3 cellular contexts compared by ENCODE assay signal in the genomic region with DNA sequence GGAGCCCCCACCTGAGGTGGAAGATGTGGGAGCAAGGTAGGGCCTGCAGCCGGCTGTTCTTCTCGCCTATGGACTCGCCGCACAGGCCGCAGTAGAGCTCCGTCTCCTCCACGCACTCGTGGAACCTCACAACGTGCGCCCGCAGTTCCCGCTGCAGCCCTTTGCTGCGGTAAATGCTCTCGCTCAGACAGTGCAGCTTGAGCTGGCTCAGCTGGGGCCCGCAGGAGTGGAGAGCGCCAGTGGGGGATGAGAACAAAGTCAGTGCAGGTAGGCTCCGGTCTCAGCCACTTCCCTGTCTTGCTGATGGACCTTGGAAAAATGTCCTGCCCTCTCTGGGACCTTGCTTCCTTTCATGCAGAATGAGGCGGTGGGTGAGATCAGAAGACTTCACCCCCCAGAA.
TF ChIP-seq lines count a peak whose summit lies in the region.

No MANE protein-coding gene starts in this region.

TF ChIP-seq in GM23338, 12 proteins besides CTCF, POLR2A, EP300 and RAD21 (continues in another document):
- TF ChIP-seq EZH2 (IDR thresholded peaks at IDR 0.05; ENCODE audit: low read depth, unreplicated experiment) (no peak), ZNF114 (CRISPR knock-in tag; IDR thresholded peaks at IDR 0.05) (no peak), CREB1 (CRISPR knock-in tag; IDR thresholded peaks at IDR 0.05; ENCODE audit: low read depth) (no peak), NANOG (IDR thresholded peaks at IDR 0.05; ENCODE audit: borderline replicate concordance) (no peak), JUNB (IDR thresholded peaks at IDR 0.05; ENCODE audit: unreplicated experiment) (no peak), EZH2phosphoT487 (IDR thresholded peaks at IDR 0.05; ENCODE audit: unreplicated experiment) (no peak)
- TF ChIP-seq, protein P1, sequence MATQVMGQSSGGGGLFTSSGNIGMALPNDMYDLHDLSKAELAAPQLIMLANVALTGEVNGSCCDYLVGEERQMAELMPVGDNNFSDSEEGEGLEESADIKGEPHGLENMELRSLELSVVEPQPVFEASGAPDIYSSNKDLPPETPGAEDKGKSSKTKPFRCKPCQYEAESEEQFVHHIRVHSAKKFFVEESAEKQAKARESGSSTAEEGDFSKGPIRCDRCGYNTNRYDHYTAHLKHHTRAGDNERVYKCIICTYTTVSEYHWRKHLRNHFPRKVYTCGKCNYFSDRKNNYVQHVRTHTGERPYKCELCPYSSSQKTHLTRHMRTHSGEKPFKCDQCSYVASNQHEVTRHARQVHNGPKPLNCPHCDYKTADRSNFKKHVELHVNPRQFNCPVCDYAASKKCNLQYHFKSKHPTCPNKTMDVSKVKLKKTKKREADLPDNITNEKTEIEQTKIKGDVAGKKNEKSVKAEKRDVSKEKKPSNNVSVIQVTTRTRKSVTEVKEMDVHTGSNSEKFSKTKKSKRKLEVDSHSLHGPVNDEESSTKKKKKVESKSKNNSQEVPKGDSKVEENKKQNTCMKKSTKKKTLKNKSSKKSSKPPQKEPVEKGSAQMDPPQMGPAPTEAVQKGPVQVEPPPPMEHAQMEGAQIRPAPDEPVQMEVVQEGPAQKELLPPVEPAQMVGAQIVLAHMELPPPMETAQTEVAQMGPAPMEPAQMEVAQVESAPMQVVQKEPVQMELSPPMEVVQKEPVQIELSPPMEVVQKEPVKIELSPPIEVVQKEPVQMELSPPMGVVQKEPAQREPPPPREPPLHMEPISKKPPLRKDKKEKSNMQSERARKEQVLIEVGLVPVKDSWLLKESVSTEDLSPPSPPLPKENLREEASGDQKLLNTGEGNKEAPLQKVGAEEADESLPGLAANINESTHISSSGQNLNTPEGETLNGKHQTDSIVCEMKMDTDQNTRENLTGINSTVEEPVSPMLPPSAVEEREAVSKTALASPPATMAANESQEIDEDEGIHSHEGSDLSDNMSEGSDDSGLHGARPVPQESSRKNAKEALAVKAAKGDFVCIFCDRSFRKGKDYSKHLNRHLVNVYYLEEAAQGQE (IDR thresholded peaks at IDR 0.05; ENCODE audit: unreplicated experiment) = no peak

TF ChIP-seq in WTC11, 78 proteins besides CTCF, POLR2A, EP300 and RAD21 (continues in another document):
- TF ChIP-seq SOX15 (CRISPR knock-in tag; IDR thresholded peaks at IDR 0.05) (no peak), MXD4 (CRISPR knock-in tag; IDR thresholded peaks at IDR 0.05; ENCODE audit: borderline replicate concordance) (no peak), OVOL2 (CRISPR knock-in tag; IDR thresholded peaks at IDR 0.05; ENCODE audit: borderline replicate concordance) (no peak), CREM (CRISPR knock-in tag; IDR thresholded peaks at IDR 0.05) (no peak), ZNF138 (CRISPR knock-in tag; conservative IDR thresholded peaks at IDR 0.05) (no peak), FOXJ3 (CRISPR knock-in tag; IDR thresholded peaks at IDR 0.05; ENCODE audit: borderline replicate concordance) (no peak), FOXP1 (CRISPR knock-in tag; IDR thresholded peaks at IDR 0.05; ENCODE audit: borderline replicate concordance) (no peak)
- TF ChIP-seq, protein P2, sequence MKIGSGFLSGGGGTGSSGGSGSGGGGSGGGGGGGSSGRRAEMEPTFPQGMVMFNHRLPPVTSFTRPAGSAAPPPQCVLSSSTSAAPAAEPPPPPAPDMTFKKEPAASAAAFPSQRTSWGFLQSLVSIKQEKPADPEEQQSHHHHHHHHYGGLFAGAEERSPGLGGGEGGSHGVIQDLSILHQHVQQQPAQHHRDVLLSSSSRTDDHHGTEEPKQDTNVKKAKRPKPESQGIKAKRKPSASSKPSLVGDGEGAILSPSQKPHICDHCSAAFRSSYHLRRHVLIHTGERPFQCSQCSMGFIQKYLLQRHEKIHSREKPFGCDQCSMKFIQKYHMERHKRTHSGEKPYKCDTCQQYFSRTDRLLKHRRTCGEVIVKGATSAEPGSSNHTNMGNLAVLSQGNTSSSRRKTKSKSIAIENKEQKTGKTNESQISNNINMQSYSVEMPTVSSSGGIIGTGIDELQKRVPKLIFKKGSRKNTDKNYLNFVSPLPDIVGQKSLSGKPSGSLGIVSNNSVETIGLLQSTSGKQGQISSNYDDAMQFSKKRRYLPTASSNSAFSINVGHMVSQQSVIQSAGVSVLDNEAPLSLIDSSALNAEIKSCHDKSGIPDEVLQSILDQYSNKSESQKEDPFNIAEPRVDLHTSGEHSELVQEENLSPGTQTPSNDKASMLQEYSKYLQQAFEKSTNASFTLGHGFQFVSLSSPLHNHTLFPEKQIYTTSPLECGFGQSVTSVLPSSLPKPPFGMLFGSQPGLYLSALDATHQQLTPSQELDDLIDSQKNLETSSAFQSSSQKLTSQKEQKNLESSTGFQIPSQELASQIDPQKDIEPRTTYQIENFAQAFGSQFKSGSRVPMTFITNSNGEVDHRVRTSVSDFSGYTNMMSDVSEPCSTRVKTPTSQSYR (CRISPR knock-in tag; IDR thresholded peaks at IDR 0.05) = no peak
- TF ChIP-seq, protein P3, sequence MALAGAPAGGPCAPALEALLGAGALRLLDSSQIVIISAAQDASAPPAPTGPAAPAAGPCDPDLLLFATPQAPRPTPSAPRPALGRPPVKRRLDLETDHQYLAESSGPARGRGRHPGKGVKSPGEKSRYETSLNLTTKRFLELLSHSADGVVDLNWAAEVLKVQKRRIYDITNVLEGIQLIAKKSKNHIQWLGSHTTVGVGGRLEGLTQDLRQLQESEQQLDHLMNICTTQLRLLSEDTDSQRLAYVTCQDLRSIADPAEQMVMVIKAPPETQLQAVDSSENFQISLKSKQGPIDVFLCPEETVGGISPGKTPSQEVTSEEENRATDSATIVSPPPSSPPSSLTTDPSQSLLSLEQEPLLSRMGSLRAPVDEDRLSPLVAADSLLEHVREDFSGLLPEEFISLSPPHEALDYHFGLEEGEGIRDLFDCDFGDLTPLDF (CRISPR knock-in tag; IDR thresholded peaks at IDR 0.05) = no peak
- TF ChIP-seq, protein P4, sequence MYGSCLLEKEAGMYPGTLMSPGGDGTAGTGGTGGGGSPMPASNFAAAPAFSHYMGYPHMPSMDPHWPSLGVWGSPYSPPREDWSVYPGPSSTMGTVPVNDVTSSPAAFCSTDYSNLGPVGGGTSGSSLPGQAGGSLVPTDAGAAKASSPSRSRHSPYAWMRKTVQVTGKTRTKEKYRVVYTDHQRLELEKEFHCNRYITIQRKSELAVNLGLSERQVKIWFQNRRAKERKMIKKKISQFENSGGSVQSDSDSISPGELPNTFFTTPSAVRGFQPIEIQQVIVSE (CRISPR knock-in tag; IDR thresholded peaks at IDR 0.05; ENCODE audit: borderline replicate concordance) = no peak
- TF ChIP-seq, protein P5, sequence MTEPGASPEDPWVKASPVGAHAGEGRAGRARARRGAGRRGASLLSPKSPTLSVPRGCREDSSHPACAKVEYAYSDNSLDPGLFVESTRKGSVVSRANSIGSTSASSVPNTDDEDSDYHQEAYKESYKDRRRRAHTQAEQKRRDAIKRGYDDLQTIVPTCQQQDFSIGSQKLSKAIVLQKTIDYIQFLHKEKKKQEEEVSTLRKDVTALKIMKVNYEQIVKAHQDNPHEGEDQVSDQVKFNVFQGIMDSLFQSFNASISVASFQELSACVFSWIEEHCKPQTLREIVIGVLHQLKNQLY (CRISPR knock-in tag; IDR thresholded peaks at IDR 0.05) = no peak
- TF ChIP-seq, protein P6, sequence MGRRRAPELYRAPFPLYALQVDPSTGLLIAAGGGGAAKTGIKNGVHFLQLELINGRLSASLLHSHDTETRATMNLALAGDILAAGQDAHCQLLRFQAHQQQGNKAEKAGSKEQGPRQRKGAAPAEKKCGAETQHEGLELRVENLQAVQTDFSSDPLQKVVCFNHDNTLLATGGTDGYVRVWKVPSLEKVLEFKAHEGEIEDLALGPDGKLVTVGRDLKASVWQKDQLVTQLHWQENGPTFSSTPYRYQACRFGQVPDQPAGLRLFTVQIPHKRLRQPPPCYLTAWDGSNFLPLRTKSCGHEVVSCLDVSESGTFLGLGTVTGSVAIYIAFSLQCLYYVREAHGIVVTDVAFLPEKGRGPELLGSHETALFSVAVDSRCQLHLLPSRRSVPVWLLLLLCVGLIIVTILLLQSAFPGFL (CRISPR knock-in tag; IDR thresholded peaks at IDR 0.05; ENCODE audit: borderline replicate concordance) = no peak
- TF ChIP-seq, protein P7, sequence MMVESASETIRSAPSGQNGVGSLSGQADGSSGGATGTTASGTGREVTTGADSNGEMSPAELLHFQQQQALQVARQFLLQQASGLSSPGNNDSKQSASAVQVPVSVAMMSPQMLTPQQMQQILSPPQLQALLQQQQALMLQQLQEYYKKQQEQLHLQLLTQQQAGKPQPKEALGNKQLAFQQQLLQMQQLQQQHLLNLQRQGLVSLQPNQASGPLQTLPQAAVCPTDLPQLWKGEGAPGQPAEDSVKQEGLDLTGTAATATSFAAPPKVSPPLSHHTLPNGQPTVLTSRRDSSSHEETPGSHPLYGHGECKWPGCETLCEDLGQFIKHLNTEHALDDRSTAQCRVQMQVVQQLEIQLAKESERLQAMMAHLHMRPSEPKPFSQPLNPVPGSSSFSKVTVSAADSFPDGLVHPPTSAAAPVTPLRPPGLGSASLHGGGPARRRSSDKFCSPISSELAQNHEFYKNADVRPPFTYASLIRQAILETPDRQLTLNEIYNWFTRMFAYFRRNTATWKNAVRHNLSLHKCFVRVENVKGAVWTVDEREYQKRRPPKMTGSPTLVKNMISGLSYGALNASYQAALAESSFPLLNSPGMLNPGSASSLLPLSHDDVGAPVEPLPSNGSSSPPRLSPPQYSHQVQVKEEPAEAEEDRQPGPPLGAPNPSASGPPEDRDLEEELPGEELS (CRISPR knock-in tag; IDR thresholded peaks at IDR 0.05) = no peak

TF ChIP-seq in HepG2, 621 proteins besides CTCF, POLR2A, EP300 and RAD21 (continues in another document):
- TF ChIP-seq XRCC5 (optimal IDR thresholded peaks at IDR 0.05; ENCODE audit: low read length) (peak; percentile 21), NR1H2 (CRISPR knock-in tag; IDR thresholded peaks at IDR 0.05; ENCODE audit: borderline replicate concordance, low read depth) (no peak), MYC (CRISPR knock-in tag; IDR thresholded peaks at IDR 0.05; ENCODE audit: borderline replicate concordance) (peak; percentile 34; the same call in 1 of the 2 replicates), ZNF768 (CRISPR knock-in tag; IDR thresholded peaks at IDR 0.05) (peak; percentile 98), HNRNPLL (IDR thresholded peaks at IDR 0.05; ENCODE audit: low read depth, low read length, poor library complexity, severe bottlenecking) (peak; percentile 16), GABPB1 (CRISPR knock-in tag; IDR thresholded peaks at IDR 0.05) (0 out of 2 replicates have a peak, but pooled peaks have one; percentile 9), ZC3H4 (CRISPR knock-in tag; IDR thresholded peaks at IDR 0.05; ENCODE audit: borderline replicate concordance) (no peak), ZMYM3 (CRISPR knock-in tag; IDR thresholded peaks at IDR 0.05) (peak; percentile 87), ZBTB38 (CRISPR knock-in tag; IDR thresholded peaks at IDR 0.05) (peak; percentile 99), ZNF572 (CRISPR knock-in tag; IDR thresholded peaks at IDR 0.05) (0 out of 2 replicates have a peak, but pooled peaks have one; percentile 74), ZNF724P (CRISPR knock-in tag; IDR thresholded peaks at IDR 0.05; ENCODE audit: borderline replicate concordance) (0 out of 2 replicates have a peak, but pooled peaks have one; percentile 61)
- TF ChIP-seq, protein P8, sequence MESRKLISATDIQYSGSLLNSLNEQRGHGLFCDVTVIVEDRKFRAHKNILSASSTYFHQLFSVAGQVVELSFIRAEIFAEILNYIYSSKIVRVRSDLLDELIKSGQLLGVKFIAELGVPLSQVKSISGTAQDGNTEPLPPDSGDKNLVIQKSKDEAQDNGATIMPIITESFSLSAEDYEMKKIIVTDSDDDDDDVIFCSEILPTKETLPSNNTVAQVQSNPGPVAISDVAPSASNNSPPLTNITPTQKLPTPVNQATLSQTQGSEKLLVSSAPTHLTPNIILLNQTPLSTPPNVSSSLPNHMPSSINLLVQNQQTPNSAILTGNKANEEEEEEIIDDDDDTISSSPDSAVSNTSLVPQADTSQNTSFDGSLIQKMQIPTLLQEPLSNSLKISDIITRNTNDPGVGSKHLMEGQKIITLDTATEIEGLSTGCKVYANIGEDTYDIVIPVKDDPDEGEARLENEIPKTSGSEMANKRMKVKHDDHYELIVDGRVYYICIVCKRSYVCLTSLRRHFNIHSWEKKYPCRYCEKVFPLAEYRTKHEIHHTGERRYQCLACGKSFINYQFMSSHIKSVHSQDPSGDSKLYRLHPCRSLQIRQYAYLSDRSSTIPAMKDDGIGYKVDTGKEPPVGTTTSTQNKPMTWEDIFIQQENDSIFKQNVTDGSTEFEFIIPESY (CRISPR knock-in tag; IDR thresholded peaks at IDR 0.05) = peak; percentile 96
- TF ChIP-seq, protein P9, sequence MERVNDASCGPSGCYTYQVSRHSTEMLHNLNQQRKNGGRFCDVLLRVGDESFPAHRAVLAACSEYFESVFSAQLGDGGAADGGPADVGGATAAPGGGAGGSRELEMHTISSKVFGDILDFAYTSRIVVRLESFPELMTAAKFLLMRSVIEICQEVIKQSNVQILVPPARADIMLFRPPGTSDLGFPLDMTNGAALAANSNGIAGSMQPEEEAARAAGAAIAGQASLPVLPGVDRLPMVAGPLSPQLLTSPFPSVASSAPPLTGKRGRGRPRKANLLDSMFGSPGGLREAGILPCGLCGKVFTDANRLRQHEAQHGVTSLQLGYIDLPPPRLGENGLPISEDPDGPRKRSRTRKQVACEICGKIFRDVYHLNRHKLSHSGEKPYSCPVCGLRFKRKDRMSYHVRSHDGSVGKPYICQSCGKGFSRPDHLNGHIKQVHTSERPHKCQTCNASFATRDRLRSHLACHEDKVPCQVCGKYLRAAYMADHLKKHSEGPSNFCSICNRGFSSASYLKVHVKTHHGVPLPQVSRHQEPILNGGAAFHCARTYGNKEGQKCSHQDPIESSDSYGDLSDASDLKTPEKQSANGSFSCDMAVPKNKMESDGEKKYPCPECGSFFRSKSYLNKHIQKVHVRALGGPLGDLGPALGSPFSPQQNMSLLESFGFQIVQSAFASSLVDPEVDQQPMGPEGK (CRISPR knock-in tag; IDR thresholded peaks at IDR 0.05) = peak; percentile 36; the same call in 1 of the 2 replicates
- TF ChIP-seq, protein P10, sequence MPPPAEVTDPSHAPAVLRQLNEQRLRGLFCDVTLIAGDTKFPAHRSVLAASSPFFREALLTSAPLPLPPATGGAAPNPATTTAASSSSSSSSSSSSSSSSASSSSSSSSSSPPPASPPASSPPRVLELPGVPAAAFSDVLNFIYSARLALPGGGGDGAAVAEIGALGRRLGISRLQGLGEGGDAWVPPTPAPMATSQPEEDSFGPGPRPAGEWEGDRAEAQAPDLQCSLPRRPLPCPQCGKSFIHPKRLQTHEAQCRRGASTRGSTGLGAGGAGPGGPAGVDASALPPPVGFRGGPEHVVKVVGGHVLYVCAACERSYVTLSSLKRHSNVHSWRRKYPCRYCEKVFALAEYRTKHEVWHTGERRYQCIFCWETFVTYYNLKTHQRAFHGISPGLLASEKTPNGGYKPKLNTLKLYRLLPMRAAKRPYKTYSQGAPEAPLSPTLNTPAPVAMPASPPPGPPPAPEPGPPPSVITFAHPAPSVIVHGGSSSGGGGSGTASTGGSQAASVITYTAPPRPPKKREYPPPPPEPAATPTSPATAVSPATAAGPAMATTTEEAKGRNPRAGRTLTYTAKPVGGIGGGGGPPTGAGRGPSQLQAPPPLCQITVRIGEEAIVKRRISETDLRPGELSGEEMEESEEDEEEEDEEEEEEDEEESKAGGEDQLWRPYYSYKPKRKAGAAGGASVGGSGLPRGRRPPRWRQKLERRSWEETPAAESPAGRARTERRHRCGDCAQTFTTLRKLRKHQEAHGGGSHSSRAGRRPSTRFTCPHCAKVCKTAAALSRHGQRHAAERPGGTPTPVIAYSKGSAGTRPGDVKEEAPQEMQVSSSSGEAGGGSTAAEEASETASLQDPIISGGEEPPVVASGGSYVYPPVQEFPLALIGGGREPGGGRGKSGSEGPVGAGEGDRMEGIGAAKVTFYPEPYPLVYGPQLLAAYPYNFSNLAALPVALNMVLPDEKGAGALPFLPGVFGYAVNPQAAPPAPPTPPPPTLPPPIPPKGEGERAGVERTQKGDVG (CRISPR knock-in tag; IDR thresholded peaks at IDR 0.05; ENCODE audit: borderline replicate concordance) = peak; percentile 86; the same call in 1 of the 2 replicates
